Comparison of ENCODE assay signal across 16 cellular contexts in the genomic region with DNA sequence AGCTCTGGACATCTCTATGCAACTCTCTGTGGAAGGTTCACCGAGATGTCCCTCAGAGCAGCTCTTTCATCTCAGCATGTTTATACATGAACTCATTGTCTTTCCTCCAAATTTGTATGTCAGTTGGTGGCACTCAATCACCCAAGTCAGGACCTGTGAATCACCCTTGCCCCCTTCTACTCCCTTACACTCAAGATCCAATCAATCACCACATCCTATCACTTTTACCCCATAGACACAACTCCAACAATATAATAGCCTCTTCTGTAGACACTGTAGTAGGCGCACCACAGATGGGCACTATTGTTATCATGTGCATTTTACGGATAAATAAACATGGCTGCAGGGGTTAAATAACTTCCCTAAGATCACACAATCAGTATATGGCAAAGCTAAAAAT. TPM values are rescaled to one million over a fixed set of nuclear protein-coding genes. Genes with fewer than 3 reads are reported as not detected.
DNase-seq lines count a peak whose midpoint lies in the region; ATAC-seq, FAIRE-seq and TF ChIP-seq lines count a peak whose summit lies in the region.
"Had no signal": no experiment of that assay in that cellular context is flagged by ENCODE, and none has a peak within 500 bp of the region (broad histone marks: within the 10 kb centered on the region; RNA-seq: fewer than 3 reads in every experiment).

No MANE protein-coding gene starts in this region.

- H3K4me1 ChIP-seq in esophagus muscularis mucosa (peaks cover 6 to 17% (median 15%) of the 10 kb centered on the region in 4 donors), PC-9 (replicated peaks; ENCODE audit: insufficient read depth) (no peaks in the 10 kb centered on the region)

- intact Hi-C loops in activated CD4-positive, alpha-beta memory T cell treated with anti-CD3 and anti-CD28 coated beads for 36 hours (cut with micrococcal nuclease): no loop called here
- intact Hi-C loops in activated T-helper 1 cell treated with anti-CD3 and anti-CD28 coated beads, Interleukin-12 subunit alpha, Interleukin-12 subunit beta, Interleukin-2, Interleukin-4 antibody, amounts not matched to agents 30 ng/mL and 10 ng/mL and 1 ng/mL, durations not matched to agents 14 hours and 24 hours and 36 hours (cut with micrococcal nuclease): loop anchor here (2.0 kb wide), 1 partner anchor 67 kb away; no protein-coding TSS in a partner anchor
- intact Hi-C loops in esophagus muscularis mucosa (cut with DNase I): no loop called here
- intact Hi-C loops in PC-9 (cut with micrococcal nuclease; ENCODE audit: unreplicated experiment): no loop called here

- no peaks in the 10 kb centered on the region for H3K9me3 ChIP-seq in esophagus muscularis mucosa
- H3K9me3 ChIP-seq in PC-9 (ENCODE audit: insufficient read depth, low read depth): no peaks in the 10 kb centered on the region

- TF ChIP-seq POLR2A in GM12891 (IDR thresholded peaks at IDR 0.05; ENCODE audit: low read depth, low read length) (no peak), esophagus muscularis mucosa (IDR thresholded peaks at IDR 0.05; ENCODE audit: low read depth) (no peak)

- H3K27me3 ChIP-seq in esophagus muscularis mucosa: no peaks in the 10 kb centered on the region
- 0 out of 2 replicates have a peak, but pooled peaks cover 4% of the 10 kb centered on the region for H3K27me3 ChIP-seq in PC-9 (ENCODE audit: insufficient read depth, low read depth)

- no peak overlapping the region for H3K27ac ChIP-seq in esophagus muscularis mucosa (replicated peaks in 1 of 4)
- no peak overlapping the region for H3K27ac ChIP-seq in PC-9
- H3K27ac ChIP-seq: C4-2B had no signal

- peak overlapping the region; percentile 89 for H3K27ac Mint-ChIP-seq in activated CD4-positive, alpha-beta memory T cell treated with anti-CD3 and anti-CD28 coated beads, Interleukin-2, amount 10 ng/mL, durations not matched to agents 7 days and 5 days
- no peak overlapping the region for H3K27ac Mint-ChIP-seq in activated CD4-positive, alpha-beta memory T cell treated with anti-CD3 and anti-CD28 coated beads for 36 hours
- H3K27ac Mint-ChIP-seq in activated T-helper 1 cell treated with anti-CD3 and anti-CD28 coated beads, Interleukin-12 subunit alpha, Interleukin-12 subunit beta, Interleukin-2, Interleukin-4 antibody, amounts not matched to agents 30 ng/mL and 10 ng/mL and 1 ng/mL, durations not matched to agents 14 hours and 24 hours and 36 hours: peak overlapping the region; percentile 93

- H3K36me3 Mint-ChIP-seq in activated CD4-positive, alpha-beta memory T cell treated with anti-CD3 and anti-CD28 coated beads, Interleukin-2, amount 10 ng/mL, durations not matched to agents 7 days and 5 days (ENCODE audit: low read depth): peaks cover 9% of the 10 kb centered on the region
- peaks cover 2% of the 10 kb centered on the region for H3K36me3 Mint-ChIP-seq in activated CD4-positive, alpha-beta memory T cell treated with anti-CD3 and anti-CD28 coated beads for 36 hours
- peaks cover 11% of the 10 kb centered on the region for H3K36me3 Mint-ChIP-seq in activated T-helper 1 cell treated with anti-CD3 and anti-CD28 coated beads, Interleukin-12 subunit alpha, Interleukin-12 subunit beta, Interleukin-2, Interleukin-4 antibody, amounts not matched to agents 30 ng/mL and 10 ng/mL and 1 ng/mL, durations not matched to agents 14 hours and 24 hours and 36 hours (ENCODE audit: low read depth)

- CTCF ChIA-PET in activated CD4-positive, alpha-beta memory T cell treated with anti-CD3 and anti-CD28 coated beads, Interleukin-2, amount 10 ng/mL, durations not matched to agents 7 days and 5 days (lab: Charles Lee): interaction anchor here (1.4 to 3.7 kb wide), 8 partner anchors 10 to 490 kb away, joined by 3 to 40 read pairs (median 8); no protein-coding TSS in a partner anchor
- CTCF ChIA-PET in activated CD4-positive, alpha-beta memory T cell treated with anti-CD3 and anti-CD28 coated beads for 36 hours (lab: Charles Lee): interaction anchor here (0.9 to 3.4 kb wide), 4 partner anchors 20 to 252 kb away, joined by 3 to 30 read pairs (median 16); no protein-coding TSS in a partner anchor
- CTCF ChIA-PET in PC-9 (lab: Charles Lee): no interaction called here

- POLR2A ChIA-PET in activated CD4-positive, alpha-beta memory T cell treated with anti-CD3 and anti-CD28 coated beads, Interleukin-2, amount 10 ng/mL, durations not matched to agents 7 days and 5 days (lab: Charles Lee): interaction anchor here (1.7 to 6.1 kb wide), 5 partner anchors 11 to 95 kb away, joined by 4 to 96 read pairs (median 23); a partner anchor contains a TSS
- POLR2A ChIA-PET in activated CD4-positive, alpha-beta memory T cell treated with anti-CD3 and anti-CD28 coated beads for 36 hours (lab: Charles Lee): interaction anchor here (1.2 to 4.4 kb wide), 4 partner anchors 20 to 98 kb away, joined by 3 to 60 read pairs (median 10); a partner anchor contains a TSS
- POLR2A ChIA-PET in PC-9 (lab: Charles Lee; ENCODE audit: unreplicated experiment): no interaction called here

- peaks cover 43% of the 10 kb centered on the region for H3K4me1 Mint-ChIP-seq in activated CD4-positive, alpha-beta memory T cell treated with anti-CD3 and anti-CD28 coated beads, Interleukin-2, amount 10 ng/mL, durations not matched to agents 7 days and 5 days
- peaks cover 36% of the 10 kb centered on the region for H3K4me1 Mint-ChIP-seq in activated CD4-positive, alpha-beta memory T cell treated with anti-CD3 and anti-CD28 coated beads for 36 hours (ENCODE audit: low read depth)
- peaks cover 44% of the 10 kb centered on the region for H3K4me1 Mint-ChIP-seq in activated T-helper 1 cell treated with anti-CD3 and anti-CD28 coated beads, Interleukin-12 subunit alpha, Interleukin-12 subunit beta, Interleukin-2, Interleukin-4 antibody, amounts not matched to agents 30 ng/mL and 10 ng/mL and 1 ng/mL, durations not matched to agents 14 hours and 24 hours and 36 hours (ENCODE audit: low read depth)

- TF ChIP-seq CTCF in esophagus muscularis mucosa (IDR thresholded peaks at IDR 0.05) (no peak), PC-9 (conservative IDR thresholded peaks at IDR 0.05) (no peak)

- no TSS peak for BruUV-seq in PC-9 (replicated peaks; lab: Mats Ljungman, UMichigan)

- no peaks in the 10 kb centered on the region for H3K9me2 ChIP-seq in PC-9 (ENCODE audit: insufficient read depth)

- H4K20me1 ChIP-seq in PC-9 (ENCODE audit: insufficient read depth): no peaks in the 10 kb centered on the region

- FAIRE-seq in GM12891 (lab: Jason Lieb, UNC): peak; percentile 78
- FAIRE-seq: A204.1 had no signal

- DNase-seq in activated CD4-positive, alpha-beta memory T cell treated with anti-CD3 and anti-CD28 coated beads, Interleukin-2, amount 10 ng/mL, durations not matched to agents 7 days and 5 days: no peak
- DNase-seq in activated CD4-positive, alpha-beta memory T cell treated with anti-CD3 and anti-CD28 coated beads for 36 hours: no peak
- DNase-seq in GM12891 (ENCODE audit: insufficient read length, low spot score): no peak
- DNase-seq in activated T-helper 1 cell treated with anti-CD3 and anti-CD28 coated beads, Interleukin-12 subunit alpha, Interleukin-12 subunit beta, Interleukin-2, Interleukin-4 antibody, amounts not matched to agents 30 ng/mL and 10 ng/mL and 1 ng/mL, durations not matched to agents 14 hours and 24 hours and 36 hours (ENCODE audit: low spot score): no peak
- peak; percentile 55 for DNase-seq in esophagus muscularis mucosa (ENCODE audit: extremely low spot score)
- DNase-seq in NCI-H2107 treated with DMSO at 0.1 percent for 48 hours (lab: John Stamatoyannopoulos, UW; ENCODE audit: unreplicated experiment): no peak
- no peak for DNase-seq in PC-9
- DNase-seq: COR-L47, H7, KBM-7, NCI-H1417, NCI-H2029, NCI-H510A treated with DMSO at 0.1 percent for 48 hours had no signal

- H3K79me2 ChIP-seq in PC-9 (ENCODE audit: low read depth): no peaks in the 10 kb centered on the region

- H3K36me3 ChIP-seq in esophagus muscularis mucosa (no peaks in the 10 kb centered on the region), PC-9 (ENCODE audit: low read depth) (no peaks in the 10 kb centered on the region)

- no peak for TF ChIP-seq EP300 in esophagus muscularis mucosa (IDR thresholded peaks at IDR 0.05)

- H2AFZ ChIP-seq in PC-9: no peak overlapping the region

- no peak overlapping the region for H3K4me3 Mint-ChIP-seq in activated CD4-positive, alpha-beta memory T cell treated with anti-CD3 and anti-CD28 coated beads, Interleukin-2, amount 10 ng/mL, durations not matched to agents 7 days and 5 days
- H3K4me3 Mint-ChIP-seq in activated CD4-positive, alpha-beta memory T cell treated with anti-CD3 and anti-CD28 coated beads for 36 hours: no peak overlapping the region
- H3K4me3 Mint-ChIP-seq in activated T-helper 1 cell treated with anti-CD3 and anti-CD28 coated beads, Interleukin-12 subunit alpha, Interleukin-12 subunit beta, Interleukin-2, Interleukin-4 antibody, amounts not matched to agents 30 ng/mL and 10 ng/mL and 1 ng/mL, durations not matched to agents 14 hours and 24 hours and 36 hours: no peak overlapping the region

- peaks cover 14% of the 10 kb centered on the region for H3K9me3 Mint-ChIP-seq in activated CD4-positive, alpha-beta memory T cell treated with anti-CD3 and anti-CD28 coated beads, Interleukin-2, amount 10 ng/mL, durations not matched to agents 7 days and 5 days
- H3K9me3 Mint-ChIP-seq in activated CD4-positive, alpha-beta memory T cell treated with anti-CD3 and anti-CD28 coated beads for 36 hours: peaks cover 13% of the 10 kb centered on the region
- peaks cover 18% of the 10 kb centered on the region for H3K9me3 Mint-ChIP-seq in activated T-helper 1 cell treated with anti-CD3 and anti-CD28 coated beads, Interleukin-12 subunit alpha, Interleukin-12 subunit beta, Interleukin-2, Interleukin-4 antibody, amounts not matched to agents 30 ng/mL and 10 ng/mL and 1 ng/mL, durations not matched to agents 14 hours and 24 hours and 36 hours

- H3K4me3 ChIP-seq in esophagus muscularis mucosa: no peak overlapping the region
- H3K4me3 ChIP-seq in PC-9: no peak overlapping the region

- no peaks in the 10 kb centered on the region for H3K27me3 Mint-ChIP-seq in activated CD4-positive, alpha-beta memory T cell treated with anti-CD3 and anti-CD28 coated beads, Interleukin-2, amount 10 ng/mL, durations not matched to agents 7 days and 5 days
- no peaks in the 10 kb centered on the region for H3K27me3 Mint-ChIP-seq in activated CD4-positive, alpha-beta memory T cell treated with anti-CD3 and anti-CD28 coated beads for 36 hours
- no peaks in the 10 kb centered on the region for H3K27me3 Mint-ChIP-seq in activated T-helper 1 cell treated with anti-CD3 and anti-CD28 coated beads, Interleukin-12 subunit alpha, Interleukin-12 subunit beta, Interleukin-2, Interleukin-4 antibody, amounts not matched to agents 30 ng/mL and 10 ng/mL and 1 ng/mL, durations not matched to agents 14 hours and 24 hours and 36 hours (ENCODE audit: insufficient read depth)

- 94% methylated on average over 3 of the region's 3 CpGs for WGBS in esophagus muscularis mucosa

- no peaks in the 10 kb centered on the region for H3F3A ChIP-seq in PC-9 (ENCODE audit: insufficient read depth, low read depth)

- H3K4me2 ChIP-seq in PC-9: no peak overlapping the region

- ATAC-seq in HG03097 (IDR thresholded peaks at IDR 0.05; ENCODE audit: low FRiP score, unreplicated experiment): no peak

RNA-seq across cellular contexts. Expression of a gene that starts 41.3 kb away (rescaled TPM):
- total RNA-seq in activated CD4-positive, alpha-beta memory T cell treated with anti-CD3 and anti-CD28 coated beads, Interleukin-2, amount 10 ng/mL, durations not matched to agents 7 days and 5 days: 10 to 100 TPM; 77.2 to 78.5 TPM
- total RNA-seq in activated CD4-positive, alpha-beta memory T cell treated with anti-CD3 and anti-CD28 coated beads for 36 hours: 10 to 100 TPM; 48.1 to 50.9 TPM
- polyA plus RNA-seq in GM12891 (2012; ENCODE audit: low read depth, missing spikeins): 53.8 TPM
- 64.2 and 75.8 TPM in 2 replicates for total RNA-seq in activated T-helper 1 cell treated with anti-CD3 and anti-CD28 coated beads, Interleukin-12 subunit alpha, Interleukin-12 subunit beta, Interleukin-2, Interleukin-4 antibody, amounts not matched to agents 30 ng/mL and 10 ng/mL and 1 ng/mL, durations not matched to agents 14 hours and 24 hours and 36 hours
- total RNA-seq in esophagus muscularis mucosa (10 to 100 TPM; 32.3 to 50.1 (median 36.4) TPM), PC-9 (2021) (27.4 and 34.4 TPM in 2 replicates)
